8 cellular contexts compared by ENCODE assay signal in the genomic region with DNA sequence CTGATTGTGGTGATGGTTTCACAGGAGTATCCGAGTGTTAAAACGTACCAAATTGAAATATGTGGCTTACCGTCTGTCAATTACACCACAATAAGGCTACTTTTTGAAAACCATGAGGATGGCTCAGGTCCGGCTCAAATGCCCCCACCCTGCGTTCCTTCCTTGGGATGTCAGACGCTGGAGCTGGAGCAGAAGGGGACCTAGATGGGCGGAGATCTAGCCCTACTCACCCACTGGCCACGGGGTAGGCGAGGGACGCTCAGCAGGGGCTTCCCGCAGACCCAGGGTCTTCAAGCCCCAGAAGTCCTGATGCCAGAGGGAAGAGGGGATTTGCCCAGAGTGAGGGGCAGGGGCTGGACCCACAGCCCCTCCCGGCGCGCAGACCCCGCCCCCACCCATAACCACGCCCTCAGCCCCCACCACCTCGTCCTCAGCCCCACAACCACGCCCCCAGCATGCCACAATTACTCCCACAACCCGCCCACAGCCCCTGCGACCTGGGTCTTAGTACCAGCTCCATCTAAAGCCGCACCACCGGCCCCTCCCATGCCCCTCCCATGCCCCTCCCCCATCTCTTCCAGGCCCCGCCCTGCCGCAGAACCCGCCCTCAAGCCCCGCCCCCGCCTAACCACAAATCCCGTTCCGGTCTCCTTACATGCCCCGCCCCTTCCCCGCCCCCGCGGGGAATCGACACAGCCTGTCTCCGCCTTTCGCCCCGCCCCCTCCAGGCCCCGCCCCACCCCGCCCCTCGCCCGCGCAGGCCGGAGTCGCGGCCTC. TPM values are rescaled to one million over a fixed set of nuclear protein-coding genes. Genes with fewer than 3 reads are reported as not detected.
DNase-seq lines count a peak whose midpoint lies in the region; ATAC-seq lines count a peak whose summit lies in the region.

A gene with protein sequence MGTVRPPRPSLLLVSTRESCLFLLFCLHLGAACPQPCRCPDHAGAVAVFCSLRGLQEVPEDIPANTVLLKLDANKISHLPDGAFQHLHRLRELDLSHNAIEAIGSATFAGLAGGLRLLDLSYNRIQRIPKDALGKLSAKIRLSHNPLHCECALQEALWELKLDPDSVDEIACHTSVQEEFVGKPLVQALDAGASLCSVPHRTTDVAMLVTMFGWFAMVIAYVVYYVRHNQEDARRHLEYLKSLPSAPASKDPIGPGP (plus strand): TSS at position 764 of the 777 bp plus-strand sequence. CDS start 1,135 bp downstream, outside the sequence.

- POLR2A ChIA-PET in activated CD4-positive, alpha-beta memory T cell treated with anti-CD3 and anti-CD28 coated beads for 36 hours (lab: Charles Lee) = no interaction called here

- CTCF ChIA-PET in activated CD4-positive, alpha-beta memory T cell treated with anti-CD3 and anti-CD28 coated beads for 36 hours (lab: Charles Lee) = interaction anchor here (0.9 kb wide), 1 partner anchor 113 kb away, joined by 4 read pairs; no protein-coding TSS in a partner anchor

- no peaks in the 10 kb centered on the region for H3K36me3 Mint-ChIP-seq in activated CD4-positive, alpha-beta memory T cell treated with anti-CD3 and anti-CD28 coated beads for 36 hours
- H3K36me3 Mint-ChIP-seq in memory B cell = peaks cover 2% of the 10 kb centered on the region

- intact Hi-C loops in activated CD4-positive, alpha-beta memory T cell treated with anti-CD3 and anti-CD28 coated beads for 36 hours (cut with micrococcal nuclease) = loop anchor here (2.0 to 10.0 kb wide), 2 partner anchors 26 to 120 kb away; a partner anchor contains a TSS

- peak within 1 kb of the TSS; percentile 69 for H3K4me3 Mint-ChIP-seq in activated CD4-positive, alpha-beta memory T cell treated with anti-CD3 and anti-CD28 coated beads for 36 hours
- peak within 1 kb of the TSS; percentile 79 for H3K4me3 Mint-ChIP-seq in memory B cell

- peak; percentile 77 for ATAC-seq in memory B cell (ENCODE audit: low read depth)

- H3K4me1 Mint-ChIP-seq in activated CD4-positive, alpha-beta memory T cell treated with anti-CD3 and anti-CD28 coated beads for 36 hours (ENCODE audit: low read depth) = no peaks in the 10 kb centered on the region
- no peaks in the 10 kb centered on the region for H3K4me1 Mint-ChIP-seq in memory B cell

- H3K9me3 Mint-ChIP-seq in activated CD4-positive, alpha-beta memory T cell treated with anti-CD3 and anti-CD28 coated beads for 36 hours = peaks cover 12% of the 10 kb centered on the region
- peaks cover 8% of the 10 kb centered on the region for H3K9me3 Mint-ChIP-seq in memory B cell

- H3K27ac Mint-ChIP-seq in activated CD4-positive, alpha-beta memory T cell treated with anti-CD3 and anti-CD28 coated beads for 36 hours = no peak within 1 kb of the TSS
- H3K27ac Mint-ChIP-seq in memory B cell = no peak within 1 kb of the TSS

- H3K27me3 Mint-ChIP-seq in activated CD4-positive, alpha-beta memory T cell treated with anti-CD3 and anti-CD28 coated beads for 36 hours = peaks cover 9% of the 10 kb centered on the region
- H3K27me3 Mint-ChIP-seq in memory B cell = peaks cover 14% of the 10 kb centered on the region

- DNase-seq in NCI-H2081 (lab: John Stamatoyannopoulos, UW) (peak; percentile 3 to 7), NCI-H2081 treated with DMSO at 0.1 percent for 48 hours (lab: John Stamatoyannopoulos, UW) (no peak), NCI-H2107 treated with DMSO at 0.1 percent for 48 hours (lab: John Stamatoyannopoulos, UW; ENCODE audit: unreplicated experiment) (peak; percentile 15), memory B cell (ENCODE audit: low spot score in 2 of 2) (peak in 1 of 2 donors; percentile 56), middle frontal gyrus (ENCODE audit: extremely low spot score, low spot score) (no peak)
- peak; percentile 91 for DNase-seq in activated CD4-positive, alpha-beta memory T cell treated with anti-CD3 and anti-CD28 coated beads for 36 hours
- DNase-seq in effector CD4-positive, alpha-beta T cell = peak; percentile 77
- DNase-seq in stimulated activated CD8-positive, alpha-beta memory T cell treated with anti-CD3 and anti-CD28 coated beads, Interleukin-12 subunit alpha, Interleukin-12 subunit beta, amount 100 ng/mL, for 24 hours (ENCODE audit: extremely low read depth) = peak; percentile 66

RNA-seq across cellular contexts. Expression of the gene that starts here (rescaled TPM):
- total RNA-seq in activated CD4-positive, alpha-beta memory T cell treated with anti-CD3 and anti-CD28 coated beads for 36 hours = 1 to 10 TPM; 2.6 to 2.8 TPM

Comparison
In these comparisons a context has a peak if more than half of its experiments do, and no peak if none do; other contexts are left out.
1. DNase-seq: peak in NCI-H2081 (2 of 2), NCI-H2107 treated with DMSO at 0.1 percent for 48 hours (single experiment), activated CD4-positive, alpha-beta memory T cell treated with anti-CD3 and anti-CD28 coated beads for 36 hours (single experiment), effector CD4-positive, alpha-beta T cell (single experiment) and stimulated activated CD8-positive, alpha-beta memory T cell treated with anti-CD3 and anti-CD28 coated beads, Interleukin-12 subunit alpha, Interleukin-12 subunit beta, amount 100 ng/mL, for 24 hours (single experiment); none in NCI-H2081 treated with DMSO at 0.1 percent for 48 hours (single experiment) and middle frontal gyrus (single experiment).